23 cellular contexts compared by ENCODE assay signal in the genomic region with DNA sequence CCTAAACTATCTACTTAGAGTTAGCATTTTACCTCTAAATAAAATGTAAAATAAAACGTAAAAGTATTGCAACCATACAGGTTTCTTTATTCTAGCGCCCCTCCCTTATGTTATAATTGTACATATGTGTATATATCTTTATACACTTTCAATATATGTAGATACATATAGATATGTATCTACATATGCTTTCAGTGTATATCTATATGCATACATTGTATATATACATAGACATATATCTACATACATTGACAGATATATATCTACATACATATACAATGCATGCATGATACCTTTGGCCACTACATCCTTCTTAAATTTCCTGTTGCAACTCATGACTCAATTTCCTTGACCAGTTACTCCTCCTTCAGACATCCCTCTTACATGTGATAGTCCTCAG.
"Had no signal": no experiment of that assay in that cellular context is flagged by ENCODE, and none has a peak within 500 bp of the region (broad histone marks: within the 10 kb centered on the region; RNA-seq: fewer than 3 reads in every experiment).

No MANE protein-coding gene starts in this region.

- H3K27me3 ChIP-seq: dorsolateral prefrontal cortex, tibial nerve had no signal

- H3K9me3 Mint-ChIP-seq: activated naive CD4-positive, alpha-beta T cell treated with anti-CD3 and anti-CD28 coated beads, Interleukin-2, amount 50 U/mL, for 72 hours; nephron; T-cell had no signal

- H3K27me3 Mint-ChIP-seq: T-cell had no signal

- FAIRE-seq: urothelium cell line had no signal

- ATAC-seq: activated naive CD4-positive, alpha-beta T cell treated with anti-CD3 and anti-CD28 coated beads, Interleukin-2, amount 50 U/mL, for 72 hours; left colon; lower lobe of right lung; stimulated activated naive CD8-positive, alpha-beta T cell treated with anti-CD3 and anti-CD28 coated beads, Interleukin-15, Interleukin-2, amounts not matched to agents 100 U/mL and 50 U/mL, for 24 hours; T-cell had no signal

- H3K36me3 Mint-ChIP-seq: activated naive CD4-positive, alpha-beta T cell treated with anti-CD3 and anti-CD28 coated beads, Interleukin-2, amount 50 U/mL, for 72 hours had no signal

- H3K36me3 ChIP-seq: lower lobe of right lung, tibial nerve had no signal

- H3K27ac ChIP-seq: dorsolateral prefrontal cortex, lower lobe of right lung, tibial nerve had no signal

- H3K27ac Mint-ChIP-seq: activated naive CD4-positive, alpha-beta T cell treated with anti-CD3 and anti-CD28 coated beads, Interleukin-2, amount 50 U/mL, for 72 hours; nephron; T-cell had no signal

- H3K4me3 ChIP-seq: dorsolateral prefrontal cortex, lower lobe of right lung, tibial nerve had no signal

- H3K4me3 Mint-ChIP-seq: nephron, T-cell had no signal

- H3K9me3 ChIP-seq: lower lobe of right lung, tibial nerve had no signal

- DNase-seq: activated CD4-positive, alpha-beta T cell treated with anti-CD3 and anti-CD28 coated beads, Interleukin-2, amount 50 U/mL, for 1 hour; activated CD4-positive, CD25-positive, alpha-beta regulatory T cell; activated CD8-positive, alpha-beta memory T cell treated with anti-CD3 and anti-CD28 coated beads, Interleukin-2, amount 50 U/mL, for 4 hours; activated effector memory CD4-positive, alpha-beta T cell treated with anti-CD3 and anti-CD28 coated beads, Interleukin-2, amount 50 U/mL, for 16 hours; activated T-cell treated with anti-CD3 and anti-CD28 coated beads, Interleukin-2, amount 50 U/mL, for 48 hours; amniotic stem cell; dorsolateral prefrontal cortex; foreskin melanocyte; glutamatergic neuron; hippocampal formation; islet precursor cell; left colon; lower lobe of right lung; nucleus accumbens; stimulated activated CD4-positive, alpha-beta T cell treated with anti-CD3 and anti-CD28 coated beads, Interleukin-12 subunit alpha, Interleukin-12 subunit beta, amount 100 ng/mL, for 4 hours; stimulated activated CD4-positive, alpha-beta T cell treated with anti-CD3 and anti-CD28 coated beads, Interleukin-1b, Interleukin-23, amount 100 ng/mL, for 48 hours; stimulated activated naive CD8-positive, alpha-beta T cell treated with anti-CD3 and anti-CD28 coated beads, Interleukin-15, Interleukin-2, amounts not matched to agents 100 U/mL and 50 U/mL, for 24 hours; T-cell; T-helper 9 cell had no signal
